8 cellular contexts compared by ENCODE assay signal in the genomic region with DNA sequence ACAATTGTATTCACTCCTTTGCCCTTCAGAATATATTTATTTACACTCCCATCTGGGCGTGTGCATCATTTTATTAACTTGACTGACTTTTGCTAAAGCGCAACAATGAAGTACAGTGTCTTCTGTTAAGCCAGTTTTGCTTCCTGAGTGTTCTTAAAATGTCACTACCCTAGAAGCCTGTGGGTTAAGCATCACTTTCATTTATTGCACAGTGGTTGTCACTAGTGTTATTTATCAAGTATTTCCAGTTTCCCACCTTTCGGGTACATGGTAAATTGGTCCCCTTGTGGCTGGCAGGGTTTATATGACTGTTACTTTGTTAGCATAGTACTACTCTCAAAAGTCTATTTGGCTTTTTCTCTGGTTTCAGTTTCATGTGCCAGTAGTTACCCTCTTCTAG. TPM values are rescaled to one million over a fixed set of nuclear protein-coding genes. Genes with fewer than 3 reads are reported as not detected.
DNase-seq lines count a peak whose midpoint lies in the region; ATAC-seq lines count a peak whose summit lies in the region.

No MANE protein-coding gene starts in this region.

- no peak overlapping the region for H3K27ac ChIP-seq in ACC112 (ENCODE audit: low read depth, low read length)

- H3K79me2 ChIP-seq in ACC112 (ENCODE audit: control insufficient read depth, insufficient read depth, low read length, unreplicated experiment), result peaks cover 44% of the 10 kb centered on the region

- peaks cover 36% of the 10 kb centered on the region for H3K4me1 ChIP-seq in ACC112 (ENCODE audit: control insufficient read depth, insufficient read depth, low read length, unreplicated experiment)

- peak overlapping the region; percentile 89 for H3K4me3 Mint-ChIP-seq in activated CD8-positive, alpha-beta T cell treated with anti-CD3 and anti-CD28 coated beads, Interleukin-2, amount 10 ng/mL, durations not matched to agents 7 days and 5 days

- H3K27ac Mint-ChIP-seq in activated CD8-positive, alpha-beta T cell treated with anti-CD3 and anti-CD28 coated beads, Interleukin-2, amount 10 ng/mL, durations not matched to agents 7 days and 5 days, result peak overlapping the region; percentile 43

- no peak overlapping the region for H2AFZ ChIP-seq in ACC112 (ENCODE audit: low read length, unreplicated experiment)

- H3K4me1 Mint-ChIP-seq in activated CD8-positive, alpha-beta T cell treated with anti-CD3 and anti-CD28 coated beads, Interleukin-2, amount 10 ng/mL, durations not matched to agents 7 days and 5 days (ENCODE audit: low read depth), result peaks cover 45% of the 10 kb centered on the region

- peak; percentile 15 for ATAC-seq in GM19043 (IDR thresholded peaks at IDR 0.05; ENCODE audit: low read depth, unreplicated experiment)
- ATAC-seq in HG03095 (IDR thresholded peaks at IDR 0.05; ENCODE audit: unreplicated experiment), result peak; percentile 15
- peak; percentile 12 for ATAC-seq in activated CD8-positive, alpha-beta T cell treated with anti-CD3 and anti-CD28 coated beads, Interleukin-2, amount 10 ng/mL, durations not matched to agents 7 days and 5 days

- no peaks in the 10 kb centered on the region for H3K27me3 Mint-ChIP-seq in activated CD8-positive, alpha-beta T cell treated with anti-CD3 and anti-CD28 coated beads, Interleukin-2, amount 10 ng/mL, durations not matched to agents 7 days and 5 days (ENCODE audit: low read depth)

- in situ Hi-C loops in ACHN (cut with HindIII; ENCODE audit: low pct_ligation_motif_present, low pct_unique_long_range_greater_than_20kb, low sequenced_read_pairs), result no loop called here

- POLR2A ChIA-PET in activated CD8-positive, alpha-beta T cell treated with anti-CD3 and anti-CD28 coated beads, Interleukin-2, amount 10 ng/mL, durations not matched to agents 7 days and 5 days (lab: Charles Lee), result no interaction called here

- peak; percentile 48 for DNase-seq in activated CD8-positive, alpha-beta T cell treated with anti-CD3 and anti-CD28 coated beads, Interleukin-2, amount 10 ng/mL, durations not matched to agents 7 days and 5 days
- no peak for DNase-seq in inferior parietal cortex (ENCODE audit: extremely low spot score)
- no peak for DNase-seq in activated effector memory CD4-positive, alpha-beta T cell treated with Interleukin-2 at 50 U/mL for 16 hours
- no peak for DNase-seq in ACHN
- DNase-seq in islet precursor cell, result no peak

- H3K27me3 ChIP-seq in ACC112 (ENCODE audit: insufficient read depth, low read length), result no peaks in the 10 kb centered on the region

- H3K36me3 Mint-ChIP-seq in activated CD8-positive, alpha-beta T cell treated with anti-CD3 and anti-CD28 coated beads, Interleukin-2, amount 10 ng/mL, durations not matched to agents 7 days and 5 days (ENCODE audit: low read depth), result peaks cover 31% of the 10 kb centered on the region

- H3K9me3 Mint-ChIP-seq in activated CD8-positive, alpha-beta T cell treated with anti-CD3 and anti-CD28 coated beads, Interleukin-2, amount 10 ng/mL, durations not matched to agents 7 days and 5 days (ENCODE audit: insufficient read depth), result no peaks in the 10 kb centered on the region

- peak overlapping the region; percentile 100 for H3K4me3 ChIP-seq in ACC112 (ENCODE audit: low read depth, low read length)

- CTCF ChIA-PET in activated CD8-positive, alpha-beta T cell treated with anti-CD3 and anti-CD28 coated beads, Interleukin-2, amount 10 ng/mL, durations not matched to agents 7 days and 5 days (lab: Charles Lee), result interaction anchor here (1.0 to 4.5 kb wide), 18 partner anchors 10 to 276 kb away, joined by 3 to 350 read pairs (median 14); a partner anchor contains a TSS

- peaks cover 7% of the 10 kb centered on the region; the same call in 1 of the 2 replicates for H3K36me3 ChIP-seq in ACC112 (ENCODE audit: insufficient read depth, low read length)

RNA-seq across cellular contexts. Expression of a gene that starts 3.3 kb away (rescaled TPM):
- total RNA-seq in activated CD8-positive, alpha-beta T cell treated with anti-CD3 and anti-CD28 coated beads, Interleukin-2, amount 10 ng/mL, durations not matched to agents 7 days and 5 days, result 10 to 100 TPM; 24.1 to 26.2 TPM

RNA-seq across cellular contexts. Expression of a gene that starts 17.6 kb away (rescaled TPM):
- total RNA-seq in activated CD8-positive, alpha-beta T cell treated with anti-CD3 and anti-CD28 coated beads, Interleukin-2, amount 10 ng/mL, durations not matched to agents 7 days and 5 days, result 10 to 100 TPM; 29.2 to 32.2 TPM

RNA-seq across cellular contexts. Expression of a gene that starts 49.2 kb away (rescaled TPM):
- total RNA-seq in activated CD8-positive, alpha-beta T cell treated with anti-CD3 and anti-CD28 coated beads, Interleukin-2, amount 10 ng/mL, durations not matched to agents 7 days and 5 days, result 10 to 100 TPM; 75.3 to 80.8 TPM
